Comparison of ENCODE assay signal across 1 cellular context in genomic region chr1:160069460-160070231, GRCh38.
TF ChIP-seq lines count a peak whose summit lies in the region.

Gene KCNJ10 (minus strand): TSS chr1:160070160. CDS start chr1:160042532, 27,628 bp downstream.

TF ChIP-seq in GM12878, 131 proteins besides CTCF, POLR2A, EP300 and RAD21 (continued from another document):
- TF ChIP-seq, protein P1, sequence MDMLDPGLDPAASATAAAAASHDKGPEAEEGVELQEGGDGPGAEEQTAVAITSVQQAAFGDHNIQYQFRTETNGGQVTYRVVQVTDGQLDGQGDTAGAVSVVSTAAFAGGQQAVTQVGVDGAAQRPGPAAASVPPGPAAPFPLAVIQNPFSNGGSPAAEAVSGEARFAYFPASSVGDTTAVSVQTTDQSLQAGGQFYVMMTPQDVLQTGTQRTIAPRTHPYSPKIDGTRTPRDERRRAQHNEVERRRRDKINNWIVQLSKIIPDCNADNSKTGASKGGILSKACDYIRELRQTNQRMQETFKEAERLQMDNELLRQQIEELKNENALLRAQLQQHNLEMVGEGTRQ (IDR thresholded peaks at IDR 0.05; ENCODE audit: borderline replicate concordance, low read depth, low read length), result no peak
- TF ChIP-seq MLLT1 (IDR thresholded peaks at IDR 0.05), result no peak
- no peak for TF ChIP-seq ETV6 (conservative IDR thresholded peaks at IDR 0.05 in 1 of 2, IDR thresholded peaks at IDR 0.05 in 1 of 2; ENCODE audit: borderline replicate concordance in 1 of 2, low read depth in 1 of 2)
- TF ChIP-seq TCF12 (IDR thresholded peaks at IDR 0.05; ENCODE audit: low read depth, low read length), result no peak
- TF ChIP-seq ZNF384 (IDR thresholded peaks at IDR 0.05; ENCODE audit: borderline replicate concordance, low read depth, low read length), result no peak
- TF ChIP-seq, protein P2, sequence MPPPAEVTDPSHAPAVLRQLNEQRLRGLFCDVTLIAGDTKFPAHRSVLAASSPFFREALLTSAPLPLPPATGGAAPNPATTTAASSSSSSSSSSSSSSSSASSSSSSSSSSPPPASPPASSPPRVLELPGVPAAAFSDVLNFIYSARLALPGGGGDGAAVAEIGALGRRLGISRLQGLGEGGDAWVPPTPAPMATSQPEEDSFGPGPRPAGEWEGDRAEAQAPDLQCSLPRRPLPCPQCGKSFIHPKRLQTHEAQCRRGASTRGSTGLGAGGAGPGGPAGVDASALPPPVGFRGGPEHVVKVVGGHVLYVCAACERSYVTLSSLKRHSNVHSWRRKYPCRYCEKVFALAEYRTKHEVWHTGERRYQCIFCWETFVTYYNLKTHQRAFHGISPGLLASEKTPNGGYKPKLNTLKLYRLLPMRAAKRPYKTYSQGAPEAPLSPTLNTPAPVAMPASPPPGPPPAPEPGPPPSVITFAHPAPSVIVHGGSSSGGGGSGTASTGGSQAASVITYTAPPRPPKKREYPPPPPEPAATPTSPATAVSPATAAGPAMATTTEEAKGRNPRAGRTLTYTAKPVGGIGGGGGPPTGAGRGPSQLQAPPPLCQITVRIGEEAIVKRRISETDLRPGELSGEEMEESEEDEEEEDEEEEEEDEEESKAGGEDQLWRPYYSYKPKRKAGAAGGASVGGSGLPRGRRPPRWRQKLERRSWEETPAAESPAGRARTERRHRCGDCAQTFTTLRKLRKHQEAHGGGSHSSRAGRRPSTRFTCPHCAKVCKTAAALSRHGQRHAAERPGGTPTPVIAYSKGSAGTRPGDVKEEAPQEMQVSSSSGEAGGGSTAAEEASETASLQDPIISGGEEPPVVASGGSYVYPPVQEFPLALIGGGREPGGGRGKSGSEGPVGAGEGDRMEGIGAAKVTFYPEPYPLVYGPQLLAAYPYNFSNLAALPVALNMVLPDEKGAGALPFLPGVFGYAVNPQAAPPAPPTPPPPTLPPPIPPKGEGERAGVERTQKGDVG (CRISPR knock-in tag; IDR thresholded peaks at IDR 0.05), result no peak
- no peak for TF ChIP-seq TARDBP (IDR thresholded peaks at IDR 0.05; ENCODE audit: borderline replicate concordance)
- no peak for TF ChIP-seq CREM (IDR thresholded peaks at IDR 0.05; ENCODE audit: low read depth)
- no peak for TF ChIP-seq NR2C1 (IDR thresholded peaks at IDR 0.05)
- TF ChIP-seq ZNF687 (IDR thresholded peaks at IDR 0.05), result no peak
- TF ChIP-seq SMC3 (IDR thresholded peaks at IDR 0.05; ENCODE audit: borderline replicate concordance, low read length), result no peak
- TF ChIP-seq PAX8 (IDR thresholded peaks at IDR 0.05), result no peak
